In the genomic region with DNA sequence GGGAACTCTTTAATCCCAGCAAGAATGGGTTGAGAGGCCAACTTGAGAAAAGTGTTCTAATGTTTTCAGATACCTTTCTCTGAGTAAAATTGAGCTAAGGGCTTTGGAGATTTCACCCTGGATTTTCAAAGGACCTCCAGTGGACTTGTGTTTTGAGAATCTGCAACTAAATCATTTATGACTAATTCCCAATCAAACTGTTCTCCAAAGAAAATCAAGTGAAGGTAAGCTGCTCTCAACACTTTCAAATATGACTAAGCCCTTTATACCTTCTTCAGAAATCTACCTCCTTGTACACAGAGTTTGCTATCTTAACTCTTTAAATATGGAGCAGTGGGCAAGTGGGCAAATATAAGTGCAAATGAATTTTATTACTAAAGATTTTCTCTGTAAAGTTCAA, we compare ENCODE assay signal across 16 cellular contexts.
DNase-seq lines count a peak whose midpoint lies in the region; ATAC-seq, FAIRE-seq and TF ChIP-seq lines count a peak whose summit lies in the region.
"Had no signal": no experiment of that assay in that cellular context is flagged by ENCODE, and none has a peak within 500 bp of the region (broad histone marks: within the 10 kb centered on the region; RNA-seq: fewer than 3 reads in every experiment).

No MANE protein-coding gene starts in this region.

- no peak overlapping the region for H2BK5ac ChIP-seq in neuronal stem cell (ENCODE audit: low read length)

- BruUV-seq in endothelial cell of umbilical vein (replicated peaks; lab: Mats Ljungman, UMichigan) = no TSS peak

- no peak overlapping the region for H3K23ac ChIP-seq in neuronal stem cell (ENCODE audit: low read depth, low read length, poor library complexity)

- no peaks in the 10 kb centered on the region for H4K20me1 ChIP-seq in endothelial cell of umbilical vein (replicated peaks; ENCODE audit: control insufficient read depth, extremely low read depth, insufficient read depth, low read length)

- no peak overlapping the region for H3K27ac Mint-ChIP-seq in stimulated activated naive CD8-positive, alpha-beta T cell treated with anti-CD3 and anti-CD28 coated beads, Interleukin-15, amount 100 ng/mL, for 72 hours
- no peak overlapping the region for H3K27ac Mint-ChIP-seq in natural killer cell treated with Interleukin-12 subunit alpha and Interleukin-12 subunit beta and Interleukin-15 and Interleukin-18, amount 100 ng/mL, for 72 hours
- H3K27ac Mint-ChIP-seq: B cell; CD4-positive, alpha-beta T cell had no signal

- dilution Hi-C loops in endothelial cell of umbilical vein (cut with MboI; ENCODE audit: extremely low pct_ligation_motif_present, low sequenced_read_pairs) = no loop called here

- no peak for TF ChIP-seq CTCF in endothelial cell of umbilical vein (IDR thresholded peaks at IDR 0.05; ENCODE audit: extremely low read depth in 1 of 2, insufficient read depth in 1 of 2, low read depth in 1 of 2, low read length in 2 of 2)
- TF ChIP-seq CTCF in omental fat pad (IDR thresholded peaks at IDR 0.05) = no peak

- no peak overlapping the region for H2BK120ac ChIP-seq in neuronal stem cell (ENCODE audit: low read depth, low read length)

- H3K4me3 Mint-ChIP-seq in stimulated activated naive CD8-positive, alpha-beta T cell treated with anti-CD3 and anti-CD28 coated beads, Interleukin-15, amount 100 ng/mL, for 72 hours = no peak overlapping the region
- H3K4me3 Mint-ChIP-seq in natural killer cell treated with Interleukin-12 subunit alpha and Interleukin-12 subunit beta and Interleukin-15 and Interleukin-18, amount 100 ng/mL, for 72 hours = no peak overlapping the region
- H3K4me3 Mint-ChIP-seq: B cell; CD4-positive, alpha-beta T cell had no signal

- H3K9me3 Mint-ChIP-seq in stimulated activated naive CD8-positive, alpha-beta T cell treated with anti-CD3 and anti-CD28 coated beads, Interleukin-15, amount 100 ng/mL, for 72 hours = no peaks in the 10 kb centered on the region
- H3K9me3 Mint-ChIP-seq in natural killer cell treated with Interleukin-12 subunit alpha and Interleukin-12 subunit beta and Interleukin-15 and Interleukin-18, amount 100 ng/mL, for 72 hours = peaks cover 12% of the 10 kb centered on the region

- H2AFZ ChIP-seq in ACC112 (ENCODE audit: low read length, unreplicated experiment) = peak overlapping the region; percentile 16
- H2AFZ ChIP-seq in endothelial cell of umbilical vein (ENCODE audit: low read depth, low read length) = peak overlapping the region; percentile 88
- peak overlapping the region; percentile 29 for H2AFZ ChIP-seq in neuronal stem cell (ENCODE audit: low read length)
- H2AFZ ChIP-seq: GM23248 had no signal

- H3K9ac ChIP-seq in endothelial cell of umbilical vein (replicated peaks; ENCODE audit: extremely low read depth, insufficient read depth, low read length) = no peak overlapping the region
- H3K9ac ChIP-seq in neuronal stem cell (ENCODE audit: low read depth, low read length, poor library complexity) = no peak overlapping the region
- H3K9ac ChIP-seq: GM23248 had no signal

- H3K36me3 ChIP-seq in ACC112 (ENCODE audit: insufficient read depth, low read length) (no peaks in the 10 kb centered on the region), endothelial cell of umbilical vein (ENCODE audit: control insufficient read depth in 2 of 2, extremely low read depth in 1 of 2, insufficient read depth in 2 of 2, low read length in 2 of 2) (no peaks in the 10 kb centered on the region), neuronal stem cell (replicated peaks in 1 of 2; ENCODE audit: control insufficient read depth in 2 of 2, insufficient read depth in 2 of 2, low read length in 2 of 2) (no peaks in the 10 kb centered on the region)

- TF ChIP-seq POLR2A in endothelial cell of umbilical vein (IDR thresholded peaks at IDR 0.05; ENCODE audit: low read depth, low read length) = no peak

- H3K4me1 Mint-ChIP-seq in stimulated activated naive CD8-positive, alpha-beta T cell treated with anti-CD3 and anti-CD28 coated beads, Interleukin-15, amount 100 ng/mL, for 72 hours = no peaks in the 10 kb centered on the region
- no peaks in the 10 kb centered on the region for H3K4me1 Mint-ChIP-seq in natural killer cell treated with Interleukin-12 subunit alpha and Interleukin-12 subunit beta and Interleukin-15 and Interleukin-18, amount 100 ng/mL, for 72 hours (ENCODE audit: low read depth in 2 of 2)
- H3K4me1 Mint-ChIP-seq: B cell had no signal

- CTCF ChIA-PET in endothelial cell of umbilical vein (lab: Charles Lee) = interaction anchor here (1.1 to 1.8 kb wide), 2 partner anchors 10 to 103 kb away, joined by 3 to 8 read pairs; no protein-coding TSS in a partner anchor

- H3K4me3 ChIP-seq in ACC112 (ENCODE audit: low read depth, low read length) (no peak overlapping the region), endothelial cell of umbilical vein (replicated peaks in 1 of 3; ENCODE audit: insufficient read depth in 1 of 3, low read depth in 1 of 3, low read length in 3 of 3) (no peak overlapping the region), neuronal stem cell (ENCODE audit: low read length in 2 of 2) (no peak overlapping the region)
- H3K4me3 ChIP-seq: GM12878, GM23248 had no signal

- no peaks in the 10 kb centered on the region for H3K79me1 ChIP-seq in neuronal stem cell (ENCODE audit: low read depth, low read length)

- POLR2A ChIA-PET in endothelial cell of umbilical vein (lab: Charles Lee) = no interaction called here

- no peak overlapping the region for H2AK5ac ChIP-seq in neuronal stem cell (ENCODE audit: low read depth, low read length)

- H3K4me2 ChIP-seq in endothelial cell of umbilical vein (ENCODE audit: insufficient read depth, low read length) = peak overlapping the region; percentile 63
- no peak overlapping the region for H3K4me2 ChIP-seq in neuronal stem cell (ENCODE audit: insufficient read depth, low read length, poor library complexity, severe bottlenecking)

- H3K9me1 ChIP-seq in endothelial cell of umbilical vein (replicated peaks; ENCODE audit: control insufficient read depth, extremely low read depth, insufficient read depth, low read length) = no peaks in the 10 kb centered on the region

- DNase-seq in M059J (ENCODE audit: low read depth) = peak; percentile 50
- no peak for DNase-seq in endothelial cell of umbilical vein (ENCODE audit: low read depth, low spot score)
- no peak for DNase-seq in neuronal stem cell (ENCODE audit: low spot score)
- no peak for DNase-seq in NCI-H2081 treated with DMSO at 0.1 percent for 48 hours (lab: John Stamatoyannopoulos, UW)
- no peak for DNase-seq in stimulated activated naive CD8-positive, alpha-beta T cell treated with anti-CD3 and anti-CD28 coated beads, Interleukin-15, amount 100 ng/mL, for 72 hours
- no peak for DNase-seq in natural killer cell treated with Interleukin-12 subunit alpha and Interleukin-12 subunit beta and Interleukin-15 and Interleukin-18, amount 100 ng/mL, for 72 hours (ENCODE audit: low spot score)
- no peak for DNase-seq in omental fat pad (ENCODE audit: low spot score)
- DNase-seq: C1 segment of cervical spinal cord; CD4-positive, alpha-beta T cell; DMS79; GM23248; H7 had no signal

- no peaks in the 10 kb centered on the region for H3K27me3 ChIP-seq in ACC112 (ENCODE audit: insufficient read depth, low read length)
- H3K27me3 ChIP-seq in endothelial cell of umbilical vein (ENCODE audit: control insufficient read depth in 2 of 2, insufficient read depth in 2 of 2, low read length in 2 of 2) = no peaks in the 10 kb centered on the region
- no peaks in the 10 kb centered on the region for H3K27me3 ChIP-seq in neuronal stem cell (ENCODE audit: control insufficient read depth in 3 of 3, insufficient read depth in 3 of 3, low read depth in 1 of 3, low read length in 3 of 3)

- H3K79me2 ChIP-seq in ACC112 (ENCODE audit: control insufficient read depth, insufficient read depth, low read length, unreplicated experiment) (no peaks in the 10 kb centered on the region), endothelial cell of umbilical vein (ENCODE audit: control insufficient read depth, insufficient read depth, low read length) (no peaks in the 10 kb centered on the region)

- H3K18ac ChIP-seq in neuronal stem cell (ENCODE audit: low read length) = no peak overlapping the region

- H3K27ac ChIP-seq in ACC112 (ENCODE audit: low read depth, low read length) (no peak overlapping the region; the same call in 1 of the 2 replicates), endothelial cell of umbilical vein (ENCODE audit: insufficient read depth, low read depth, low read length) (peak overlapping the region; percentile 67), neuronal stem cell (replicated peaks; ENCODE audit: low read length) (no peak overlapping the region)
- H3K27ac ChIP-seq: GM23248 had no signal

- no peak overlapping the region for H2BK12ac ChIP-seq in neuronal stem cell (ENCODE audit: low read length)

- no peaks in the 10 kb centered on the region for H3K27me3 Mint-ChIP-seq in stimulated activated naive CD8-positive, alpha-beta T cell treated with anti-CD3 and anti-CD28 coated beads, Interleukin-15, amount 100 ng/mL, for 72 hours
- no peaks in the 10 kb centered on the region for H3K27me3 Mint-ChIP-seq in natural killer cell treated with Interleukin-12 subunit alpha and Interleukin-12 subunit beta and Interleukin-15 and Interleukin-18, amount 100 ng/mL, for 72 hours
- H3K27me3 Mint-ChIP-seq: B cell; CD4-positive, alpha-beta T cell had no signal

- ATAC-seq in stimulated activated naive CD8-positive, alpha-beta T cell treated with anti-CD3 and anti-CD28 coated beads, Interleukin-15, amount 100 ng/mL, for 72 hours = no peak
- no peak for ATAC-seq in natural killer cell treated with Interleukin-12 subunit alpha and Interleukin-12 subunit beta and Interleukin-15 and Interleukin-18, amount 100 ng/mL, for 72 hours
- no peak for ATAC-seq in omental fat pad (ENCODE audit: low FRiP score)
- ATAC-seq: GM12878 had no signal

- H3K4me1 ChIP-seq in ACC112 (ENCODE audit: control insufficient read depth, insufficient read depth, low read length, unreplicated experiment) (peaks cover 17% of the 10 kb centered on the region), endothelial cell of umbilical vein (ENCODE audit: control insufficient read depth, extremely low read depth, insufficient read depth, low read length) (peaks cover 23% of the 10 kb centered on the region), neuronal stem cell (ENCODE audit: control insufficient read depth in 2 of 2, insufficient read depth in 1 of 2, low read depth in 1 of 2, low read length in 2 of 2) (no peaks in the 10 kb centered on the region)

- H4K91ac ChIP-seq in neuronal stem cell (ENCODE audit: low read depth, low read length, poor library complexity) = no peak overlapping the region

- FAIRE-seq in endothelial cell of umbilical vein (lab: Jason Lieb, UNC) = no peak
- FAIRE-seq: GM12878, GM18507 had no signal

- no peak overlapping the region for H3K14ac ChIP-seq in neuronal stem cell (ENCODE audit: low read length)

- H3K9me3 ChIP-seq in endothelial cell of umbilical vein (replicated peaks; ENCODE audit: control insufficient read depth, insufficient read depth, low read length) (no peaks in the 10 kb centered on the region), neuronal stem cell (replicated peaks in 1 of 2; ENCODE audit: control insufficient read depth in 2 of 2, insufficient read depth in 1 of 2, low read depth in 1 of 2, low read length in 2 of 2) (no peaks in the 10 kb centered on the region)

- H4K8ac ChIP-seq in neuronal stem cell (ENCODE audit: low read depth, low read length) = no peak overlapping the region

- no peaks in the 10 kb centered on the region for H3K36me3 Mint-ChIP-seq in natural killer cell treated with Interleukin-12 subunit alpha and Interleukin-12 subunit beta and Interleukin-15 and Interleukin-18, amount 100 ng/mL, for 72 hours

- H2BK15ac ChIP-seq in neuronal stem cell (ENCODE audit: low read length) = no peak overlapping the region

- intact Hi-C loops in endothelial cell of umbilical vein (cut with micrococcal nuclease) = no loop called here

- H3K4ac ChIP-seq in neuronal stem cell (ENCODE audit: low read length) = no peak overlapping the region

Comparison
In these comparisons a context has a peak if more than half of its experiments do, and no peak if none do; other contexts are left out.
1. H2AFZ ChIP-seq: peak in every context shown above with its lines; median percentile 88 in endothelial cell of umbilical vein; 29 in neuronal stem cell; 16 in ACC112.